Comparison of ENCODE assay signal across 28 cellular contexts in genomic region chr3:73412020-73412419, GRCh38.
"Had no signal": no experiment of that assay in that cellular context is flagged by ENCODE, and none has a peak within 500 bp of the region (broad histone marks: within the 10 kb centered on the region; RNA-seq: fewer than 3 reads in every experiment).

No MANE protein-coding gene starts in this region.

- H3K4me3 Mint-ChIP-seq: endodermal cell; mesothelial cell of epicardium; naive thymus-derived CD4-positive, alpha-beta T cell; nephron; stimulated activated effector memory CD8-positive, alpha-beta T cell treated with anti-CD3 and anti-CD28 coated beads, Interleukin-12 subunit alpha, Interleukin-12 subunit beta, amount 100 ng/mL, for 72 hours; type B pancreatic cell had no signal

- H3K27me3 ChIP-seq: dorsolateral prefrontal cortex, esophagus muscularis mucosa, foreskin keratinocyte, gastroesophageal sphincter, heart left ventricle, hepatocyte, left lung, right atrium auricular region, stomach, testis, tibial artery had no signal

- H3K27ac ChIP-seq: dorsolateral prefrontal cortex, epithelial cell of prostate, esophagus muscularis mucosa, foreskin keratinocyte, heart left ventricle, hepatocyte, left lung, prostate gland, right atrium auricular region, testis, tibial artery had no signal

- ATAC-seq: foreskin keratinocyte; gastroesophageal sphincter; left lung; naive thymus-derived CD4-positive, alpha-beta T cell; sciatic nerve; stimulated activated effector memory CD8-positive, alpha-beta T cell treated with anti-CD3 and anti-CD28 coated beads, Interleukin-12 subunit alpha, Interleukin-12 subunit beta, amount 100 ng/mL, for 72 hours had no signal

- H3K4me1 ChIP-seq: foreskin keratinocyte, left lung, prostate gland, testis had no signal

- H3K4me2 ChIP-seq: hepatocyte had no signal

- H2AFZ ChIP-seq: hepatocyte had no signal

- H3K4me3 ChIP-seq: dorsolateral prefrontal cortex, esophagus muscularis mucosa, gastroesophageal sphincter, heart left ventricle, hepatocyte, left lung, prostate gland, right atrium auricular region, stomach, testis, tibial artery had no signal

- H3K9me3 ChIP-seq: esophagus muscularis mucosa, gastroesophageal sphincter, heart left ventricle, left lung, prostate gland, right atrium auricular region, stomach, testis, tibial artery had no signal

- H3K36me3 ChIP-seq: esophagus muscularis mucosa, gastroesophageal sphincter, heart left ventricle, left lung, prostate gland, right atrium auricular region, stomach, tibial artery had no signal

- H3K4me1 Mint-ChIP-seq: endodermal cell; naive thymus-derived CD4-positive, alpha-beta T cell; stimulated activated effector memory CD8-positive, alpha-beta T cell treated with anti-CD3 and anti-CD28 coated beads, Interleukin-12 subunit alpha, Interleukin-12 subunit beta, amount 100 ng/mL, for 72 hours had no signal

- H3K9me3 Mint-ChIP-seq: endodermal cell; mesothelial cell of epicardium; nephron; stimulated activated effector memory CD8-positive, alpha-beta T cell treated with anti-CD3 and anti-CD28 coated beads, Interleukin-12 subunit alpha, Interleukin-12 subunit beta, amount 100 ng/mL, for 72 hours; type B pancreatic cell had no signal

- DNase-seq: dorsolateral prefrontal cortex; effector CD4-positive, alpha-beta T cell; endodermal cell; foreskin keratinocyte; heart left ventricle; kidney; left lung; mesenchymal stem cell; naive thymus-derived CD4-positive, alpha-beta T cell; nucleus accumbens; stimulated activated CD4-positive, alpha-beta T cell treated with anti-CD3 and anti-CD28 coated beads, Interleukin-2, amount 100 ng/mL, for 24 hours; stimulated activated CD4-positive, alpha-beta T cell treated with anti-CD3 and anti-CD28 coated beads, Interleukin-4, amount 100 ng/mL, for 24 hours; stimulated activated naive CD4-positive, alpha-beta T cell treated with Interleukin-2 at 50 U/mL for 16 hours; stomach; substantia nigra; testis; tibial artery had no signal

- H3K36me3 Mint-ChIP-seq: stimulated activated effector memory CD8-positive, alpha-beta T cell treated with anti-CD3 and anti-CD28 coated beads, Interleukin-12 subunit alpha, Interleukin-12 subunit beta, amount 100 ng/mL, for 72 hours had no signal
